Comparison of ENCODE assay signal across 8 cellular contexts in genomic region chr15:22786868-22787698, GRCh38. TPM values are rescaled to one million over a fixed set of nuclear protein-coding genes. Genes with fewer than 3 reads are reported as not detected.
DNase-seq lines count a peak whose midpoint lies in the region; ATAC-seq and TF ChIP-seq lines count a peak whose summit lies in the region.

No MANE protein-coding gene starts in this region.

- no peak overlapping the region for H3K27ac ChIP-seq in AG04450 (ENCODE audit: low read depth, low read length)

- ATAC-seq in GM18861 (IDR thresholded peaks at IDR 0.05; ENCODE audit: unreplicated experiment) = peak; percentile 25
- peak; percentile 23 for ATAC-seq in HG03066 (IDR thresholded peaks at IDR 0.05; ENCODE audit: low read depth, unreplicated experiment)
- ATAC-seq in left lobe of liver = peak; percentile 46
- ATAC-seq in stimulated activated memory B cell treated with anti-CD40 and anti-IgM and Interleukin-4, amounts not matched to agents 10 μg/mL and 1 μg/mL and 100 μg/mL, for 72 hours = peak; percentile 52

- no peaks in the 10 kb centered on the region for H3K27me3 Mint-ChIP-seq in stimulated activated memory B cell treated with anti-CD40 and anti-IgM and Interleukin-4, amounts not matched to agents 10 μg/mL and 1 μg/mL and 100 μg/mL, for 72 hours

- H3K27ac Mint-ChIP-seq in stimulated activated memory B cell treated with anti-CD40 and anti-IgM and Interleukin-4, amounts not matched to agents 10 μg/mL and 1 μg/mL and 100 μg/mL, for 72 hours = peak overlapping the region; percentile 87

- DNase-seq in AG04450 (ENCODE audit: low read depth, low spot score) = no peak
- DNase-seq in SK-N-DZ (ENCODE audit: low spot score) = peak; percentile 26
- peak; percentile 44 for DNase-seq in cerebellum (ENCODE audit: low spot score)
- DNase-seq in left lobe of liver (ENCODE audit: low spot score) = peak; percentile 54
- no peak for DNase-seq in DMS153 treated with DMSO at 0.1 percent for 48 hours (lab: John Stamatoyannopoulos, UW; ENCODE audit: unreplicated experiment)

- H3K36me3 Mint-ChIP-seq in stimulated activated memory B cell treated with anti-CD40 and anti-IgM and Interleukin-4, amounts not matched to agents 10 μg/mL and 1 μg/mL and 100 μg/mL, for 72 hours = peaks cover 23% of the 10 kb centered on the region

- H3K27me3 ChIP-seq in AG04450 (ENCODE audit: control insufficient read depth, insufficient read depth, low read length) = no peaks in the 10 kb centered on the region

- peaks cover 4% of the 10 kb centered on the region for H3K9me3 Mint-ChIP-seq in stimulated activated memory B cell treated with anti-CD40 and anti-IgM and Interleukin-4, amounts not matched to agents 10 μg/mL and 1 μg/mL and 100 μg/mL, for 72 hours

- POLR2A ChIA-PET in AG04450 (lab: Yijun Ruan, JAX) = no interaction called here

- peaks cover 12% of the 10 kb centered on the region for H3K9me3 ChIP-seq in AG04450 (ENCODE audit: control insufficient read depth, insufficient read depth, low read length)

- TF ChIP-seq CTCF in AG04450 (IDR thresholded peaks at IDR 0.05; ENCODE audit: low read depth, low read length) = no peak

- H3K4me3 ChIP-seq in AG04450 (ENCODE audit: low read depth, low read length) = peak overlapping the region; percentile 66

- CTCF ChIA-PET in AG04450 (lab: Charles Lee) = no interaction called here

- H3K4me1 Mint-ChIP-seq in stimulated activated memory B cell treated with anti-CD40 and anti-IgM and Interleukin-4, amounts not matched to agents 10 μg/mL and 1 μg/mL and 100 μg/mL, for 72 hours = peaks cover 43% of the 10 kb centered on the region

- peak overlapping the region; percentile 94 for H3K4me3 Mint-ChIP-seq in stimulated activated memory B cell treated with anti-CD40 and anti-IgM and Interleukin-4, amounts not matched to agents 10 μg/mL and 1 μg/mL and 100 μg/mL, for 72 hours

RNA-seq across cellular contexts. Expression of gene NIPA1, which starts 0.6 kb away (rescaled TPM):
- polyA plus RNA-seq in AG04450 (2011; rRNA removed) = 7.5 and 8.2 TPM in 2 replicates
- 12.0 and 13.7 TPM in 2 replicates for polyA minus RNA-seq in AG04450 (2011; rRNA and poly(A)+ RNA removed)
- 25.4 and 28.6 TPM in 2 replicates for polyA plus RNA-seq in SK-N-DZ (2014; cell fraction: cytosol; rRNA removed)
- 19.6 and 21.0 TPM in 2 replicates for polyA plus RNA-seq in SK-N-DZ (2014; cell fraction: nucleus; rRNA removed)
- total RNA-seq in cerebellum = 23.6 TPM
- 9.8 TPM for total RNA-seq in left lobe of liver

RNA-seq across cellular contexts. Expression of gene NIPA2, which starts 51.4 kb away (rescaled TPM):
- polyA plus RNA-seq in AG04450 (2011; rRNA removed) = 45.6 and 64.6 TPM in 2 replicates
- 27.2 and 32.4 TPM in 2 replicates for polyA minus RNA-seq in AG04450 (2011; rRNA and poly(A)+ RNA removed)
- polyA plus RNA-seq in SK-N-DZ (2014; cell fraction: cytosol; rRNA removed) = 68.9 and 82.1 TPM in 2 replicates
- 28.6 and 31.1 TPM in 2 replicates for polyA plus RNA-seq in SK-N-DZ (2014; cell fraction: nucleus; rRNA removed)
- total RNA-seq in cerebellum (45.6 TPM), left lobe of liver (18.1 TPM)

Comparison
In these comparisons a context has a peak if more than half of its experiments do, and no peak if none do; other contexts are left out.
1. DNase-seq: peak in SK-N-DZ (single experiment), cerebellum (single experiment) and left lobe of liver (single experiment); none in AG04450 (single experiment) and DMS153 treated with DMSO at 0.1 percent for 48 hours (single experiment).
2. Peak in every context shown above with its lines, with median percentiles within 50 percentile points of each other: ATAC-seq.